In the genomic region with DNA sequence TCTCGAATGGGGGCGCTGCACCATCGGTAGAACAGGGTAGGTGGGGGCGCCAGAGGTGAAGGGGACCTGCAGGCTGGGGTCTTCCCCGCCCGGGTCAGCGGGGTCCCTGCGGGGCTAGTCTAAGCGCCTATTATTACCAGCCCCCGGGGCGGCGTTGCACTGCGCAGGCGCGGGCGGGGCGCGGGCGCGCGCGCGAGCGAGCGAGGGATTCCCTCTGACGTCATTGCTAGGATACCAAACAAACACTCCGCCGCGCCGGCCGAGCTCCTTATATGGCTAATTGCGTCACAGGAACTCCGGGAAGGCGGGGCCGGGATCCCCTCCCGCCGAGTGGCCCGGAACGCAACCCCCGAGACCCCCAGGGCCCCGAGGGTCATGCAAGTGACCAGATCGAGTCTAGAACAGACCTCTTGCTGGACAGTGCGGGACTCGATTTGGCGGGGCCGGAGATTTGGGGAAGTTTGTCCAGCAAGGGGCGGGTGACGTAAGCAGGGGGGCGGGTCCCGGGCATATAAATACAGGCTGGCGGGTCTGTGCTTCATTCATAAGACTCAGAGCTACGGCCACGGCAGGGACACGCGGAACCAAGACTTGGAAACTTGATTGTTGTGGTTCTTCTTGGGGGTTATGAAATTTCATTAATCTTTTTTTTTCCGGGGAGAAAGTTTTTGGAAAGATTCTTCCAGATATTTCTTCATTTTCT, we compare ENCODE assay signal across 8 cellular contexts. TPM values are rescaled to one million over a fixed set of nuclear protein-coding genes. Genes with fewer than 3 reads are reported as not detected.
A peak's percentile ranks its signal among the peaks of the same experiment; 100 is the strongest.
DNase-seq lines count a peak whose midpoint lies in the region; ATAC-seq and TF ChIP-seq lines count a peak whose summit lies in the region.

FOSB (plus strand) TSS at position 541 of the 703 bp plus-strand sequence. CDS start 591 bp downstream, outside the sequence.

- H3K4me1 ChIP-seq in endodermal cell (ENCODE audit: control insufficient read depth, insufficient read depth, low read length) (no peaks in the 10 kb centered on the region), mesodermal cell (ENCODE audit: control insufficient read depth, insufficient read depth, low read length, poor library complexity, severe bottlenecking) (peaks cover 7% of the 10 kb centered on the region)

- H3K4me3 ChIP-seq in endodermal cell (ENCODE audit: low read length) (peak within 1 kb of the TSS; percentile 92), mesodermal cell (ENCODE audit: extremely low read depth, insufficient read depth, low read length, poor library complexity, severe bottlenecking) (peak within 1 kb of the TSS; percentile 67)

- peak within 1 kb of the TSS; percentile 90 for H3K27ac ChIP-seq in endodermal cell (ENCODE audit: low read depth, low read length)
- peak within 1 kb of the TSS; percentile 99 for H3K27ac ChIP-seq in mesodermal cell (ENCODE audit: low read depth, low read length, severe bottlenecking)

- H3K27me3 ChIP-seq in endodermal cell (ENCODE audit: control insufficient read depth, insufficient read depth, low read length, poor library complexity, severe bottlenecking) = peaks cover 13% of the 10 kb centered on the region

- H3K9me3 ChIP-seq in endodermal cell (ENCODE audit: control insufficient read depth, low read length) = no peaks in the 10 kb centered on the region
- H3K9me3 ChIP-seq in mesodermal cell (ENCODE audit: control insufficient read depth, low read length) = no peaks in the 10 kb centered on the region

- H3K9ac ChIP-seq in endodermal cell (ENCODE audit: extremely low read depth, low read length, poor library complexity, severe bottlenecking) = peak within 1 kb of the TSS; percentile 95

- H3K27me3 Mint-ChIP-seq in CD14-positive monocyte (ENCODE audit: low read depth in 3 of 3) (peaks cover 37 to 60% (median 59%) of the 10 kb centered on the region in 3 donors), endodermal cell (ENCODE audit: insufficient read depth) (peaks cover 6% of the 10 kb centered on the region)

- H3K36me3 ChIP-seq in endodermal cell (ENCODE audit: control insufficient read depth, insufficient read depth, low read length) = no peaks in the 10 kb centered on the region
- H3K36me3 ChIP-seq in mesodermal cell (ENCODE audit: control insufficient read depth, insufficient read depth, low read length) = no peaks in the 10 kb centered on the region

- DNase-seq in CD14-positive monocyte (ENCODE audit: low spot score) (peak; percentile 96), HT1080 (ENCODE audit: low read depth) (peak; percentile 75), NOMO-1 treated with dmso at 0.1 percent for 144 hours (lab: John Stamatoyannopoulos, UW; ENCODE audit: unreplicated experiment) (peak; percentile 82), endodermal cell (peak; percentile 98)
- peak; percentile 84 for DNase-seq in activated CD8-positive, alpha-beta memory T cell treated with anti-CD3 and anti-CD28 coated beads, Interleukin-2, amount 50 U/mL, for 24 hours (ENCODE audit: extremely low read depth)
- DNase-seq in stimulated activated CD8-positive, alpha-beta memory T cell treated with anti-CD3 and anti-CD28 coated beads, Interleukin-15, amount 100 ng/mL, for 24 hours (ENCODE audit: low read depth) = peak; percentile 89

- peaks cover 10 to 47% (median 27%) of the 10 kb centered on the region in 7 donors for H3K9me3 Mint-ChIP-seq in CD14-positive monocyte
- H3K9me3 Mint-ChIP-seq in endodermal cell = no peaks in the 10 kb centered on the region

- intact Hi-C loops in CD14-positive monocyte (cut with micrococcal nuclease) = loop anchor here (1.0 to 2.0 kb wide), 2 partner anchors 11 to 17 kb away; no protein-coding TSS in a partner anchor

- 0% methylated on average over 25 to 56 of the region's 56 CpGs for WGBS in endodermal cell (ENCODE audit: insufficient coverage in 1 of 2, insufficient read length in 1 of 2), 2 experiments
- 1% methylated on average over 46 to 50 of the region's 56 CpGs for WGBS in mesodermal cell (ENCODE audit: insufficient coverage in 2 of 2), 2 experiments

- H3K4me3 Mint-ChIP-seq in CD14-positive monocyte = peak within 1 kb of the TSS; percentile 99
- H3K4me3 Mint-ChIP-seq in endodermal cell = peak within 1 kb of the TSS; percentile 77

- ATAC-seq in GM19372 (IDR thresholded peaks at IDR 0.05; ENCODE audit: low read depth, unreplicated experiment) = peak; percentile 38

- H3K36me3 Mint-ChIP-seq in CD14-positive monocyte = peaks cover 28 to 33% of the 10 kb centered on the region in 2 donors
- no peaks in the 10 kb centered on the region for H3K36me3 Mint-ChIP-seq in endodermal cell (ENCODE audit: low read depth)

- H3K27ac Mint-ChIP-seq in CD14-positive monocyte (peak within 1 kb of the TSS; percentile 90 to 97 (median 96)), endodermal cell (peak within 1 kb of the TSS; percentile 97)

- TF ChIP-seq CTCF in CD14-positive monocyte (IDR thresholded peaks at IDR 0.05) = no peak
- peak; percentile 53 for TF ChIP-seq CTCF in endodermal cell (conservative IDR thresholded peaks at IDR 0.05)

- H3K4me1 Mint-ChIP-seq in CD14-positive monocyte (peaks cover 40% of the 10 kb centered on the region), endodermal cell (peaks cover 4% of the 10 kb centered on the region)

RNA-seq across cellular contexts. Expression of gene FOSB, which starts in this region (rescaled TPM):
- polyA plus RNA-seq in CD14-positive monocyte = 10 to 100 TPM; 27.3 to 28.2 TPM
- total RNA-seq in HT1080 (2014; rRNA removed; shearing (Covaris generic)) = 0.30 and 0.53 TPM in 2 replicates
- polyA plus RNA-seq in HT1080 (2015; cell fraction: cytosol; rRNA removed) = 0.26 TPM in 2 replicates
- polyA plus RNA-seq in HT1080 (2015; cell fraction: nucleus; rRNA removed) = 0.83 and 5.8 TPM in 2 replicates
- total RNA-seq in endodermal cell = 1 to 10 TPM; 1.6 to 3.0 TPM
- 1.6 TPM for polyA plus RNA-seq in endodermal cell (2013, experiment 1 of 2)
- polyA plus RNA-seq in endodermal cell (2013, experiment 2 of 2) = 1.4 TPM
- polyA plus RNA-seq in mesodermal cell (2013, experiment 1 of 2) = 2.4 TPM
- 3.2 TPM for polyA plus RNA-seq in mesodermal cell (2013, experiment 2 of 2)

Comparison
In these comparisons a context has a peak if more than half of its experiments do, and no peak if none do; other contexts are left out.
1. Peak in every context shown above with its lines: DNase-seq, ATAC-seq, H3K4me3 ChIP-seq and H3K27ac ChIP-seq.